Comparison of ENCODE assay signal across 34 cellular contexts in the genomic region with DNA sequence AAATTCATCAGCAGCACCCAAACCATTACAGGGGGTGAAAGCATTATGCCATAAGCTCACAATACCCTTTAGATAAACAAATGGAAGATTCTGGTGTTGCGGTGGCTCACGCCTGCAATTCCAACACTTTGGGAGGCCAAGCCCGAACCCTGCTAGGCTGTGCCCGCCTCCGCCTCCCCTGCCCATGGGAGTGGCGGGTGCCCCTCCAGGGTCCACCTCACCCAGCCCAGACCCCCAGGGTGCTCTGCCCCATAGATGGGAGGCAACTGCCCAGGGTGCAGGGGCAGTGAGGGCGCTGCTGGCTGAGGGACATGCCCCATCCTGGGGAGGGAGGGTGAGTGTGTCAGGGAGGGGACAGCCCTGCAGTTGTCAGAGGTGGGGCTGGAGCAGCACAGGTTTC.
"Had no signal": no experiment of that assay in that cellular context is flagged by ENCODE, and none has a peak within 500 bp of the region (broad histone marks: within the 10 kb centered on the region; RNA-seq: fewer than 3 reads in every experiment).

No MANE protein-coding gene starts in this region.

- H3K9me3 ChIP-seq: MG63 had no signal

- DNase-seq: Karpas-422, Kasumi-1, MG63, MM.1S, MV-4-11, NCI-H1048, NCI-H1092, NCI-H1092 treated with DMSO at 0.1 percent for 48 hours, NCI-H1105, NCI-H1105 treated with DMSO at 0.1 percent for 48 hours, NCI-H1417, NCI-H1417 treated with DMSO at 0.1 percent for 48 hours, NCI-H1436, NCI-H1436 treated with DMSO at 0.1 percent for 48 hours, NCI-H146, NCI-H1694, NCI-H1694 treated with DMSO at 0.1 percent for 48 hours, NCI-H187, NCI-H187 treated with DMSO at 0.1 percent for 48 hours, NCI-H1930, NCI-H2029, NCI-H2029 treated with DMSO at 0.1 percent for 48 hours, NCI-H2081, NCI-H2081 treated with DMSO at 0.1 percent for 48 hours, NCI-H2107, NCI-H2171, NCI-H2171 treated with DMSO at 0.1 percent for 48 hours, NCI-H2227 treated with DMSO at 0.1 percent for 48 hours, NCI-H226, NCI-H345, NCI-H446, NCI-H446 treated with DMSO at 0.1 percent for 48 hours, NCI-H510A had no signal

- H3K4me3 ChIP-seq: MG63 had no signal

- H3K27ac ChIP-seq: KMS-11 had no signal

- H3K4me2 ChIP-seq: KMS-11 had no signal

- H3K36me3 ChIP-seq: MG63 had no signal

- H3K9ac ChIP-seq: KMS-11 had no signal
